ENCODE assay signal across 23 cellular contexts in genomic region chr3:49706456-49707112, GRCh38. TPM values are rescaled to one million over a fixed set of nuclear protein-coding genes. Genes with fewer than 3 reads are reported as not detected.
DNase-seq lines count a peak whose midpoint lies in the region; ATAC-seq, FAIRE-seq and TF ChIP-seq lines count a peak whose summit lies in the region.
"Had no signal": no experiment of that assay in that cellular context is flagged by ENCODE, and none has a peak within 500 bp of the region (broad histone marks: within the 10 kb centered on the region; RNA-seq: fewer than 3 reads in every experiment).

No MANE protein-coding gene starts in this region.

- peak overlapping the region in 2 of 3 donors; percentile 26 to 42 for H3K27ac Mint-ChIP-seq in CD4-positive, CD25-positive, alpha-beta regulatory T cell
- H3K27ac Mint-ChIP-seq in brain = peak overlapping the region in 3 of 5 experiments; percentile 2 to 41 (median 38)
- H3K27ac Mint-ChIP-seq in progenitor cell of endocrine pancreas = no peak overlapping the region

- no peak overlapping the region for H3K56ac ChIP-seq in IMR-90 (ENCODE audit: extremely low read depth, insufficient read depth, low read length)

- no peaks in the 10 kb centered on the region for H3K4me1 ChIP-seq in CD4-positive, CD25-positive, alpha-beta regulatory T cell (ENCODE audit: control insufficient read depth, insufficient read depth, low read length, poor library complexity, severe bottlenecking)
- H3K4me1 ChIP-seq in IMR-90 (ENCODE audit: control insufficient read depth, insufficient read depth, low read length) (no peaks in the 10 kb centered on the region), neuronal stem cell (ENCODE audit: control insufficient read depth in 2 of 2, insufficient read depth in 1 of 2, low read depth in 1 of 2, low read length in 2 of 2) (no peaks in the 10 kb centered on the region)
- H3K4me1 ChIP-seq: Caco-2 had no signal

- H2BK120ac ChIP-seq in IMR-90 (ENCODE audit: low read depth, low read length) = no peak overlapping the region
- H2BK120ac ChIP-seq in neuronal stem cell (ENCODE audit: low read depth, low read length) = no peak overlapping the region

- H4K8ac ChIP-seq in IMR-90 (ENCODE audit: low read depth in 2 of 2, low read length in 2 of 2) = no peak overlapping the region
- no peak overlapping the region for H4K8ac ChIP-seq in neuronal stem cell (ENCODE audit: low read depth, low read length)

- no peak overlapping the region for H2BK12ac ChIP-seq in neuronal stem cell (ENCODE audit: low read length)

- no peak overlapping the region for H2BK15ac ChIP-seq in IMR-90 (ENCODE audit: low read depth, low read length)
- no peak overlapping the region for H2BK15ac ChIP-seq in neuronal stem cell (ENCODE audit: low read length)

- H2AK9ac ChIP-seq in IMR-90 (replicated peaks; ENCODE audit: low read depth, low read length, poor library complexity) = peak overlapping the region; percentile 13

- H3K9me3 Mint-ChIP-seq in CD4-positive, CD25-positive, alpha-beta regulatory T cell = peaks cover 0 to 1% (median 0%) of the 10 kb centered on the region in 7 donors
- H3K9me3 Mint-ChIP-seq in brain = no peaks in the 10 kb centered on the region
- H3K9me3 Mint-ChIP-seq in progenitor cell of endocrine pancreas (ENCODE audit: low read depth) = no peaks in the 10 kb centered on the region
- H3K9me3 Mint-ChIP-seq: CD8-positive, alpha-beta T cell had no signal

- in situ Hi-C loops in IMR-90 (cut with MboI; ENCODE audit: low sequenced_read_pairs) = no loop called here

- no peak overlapping the region for H3K4me3 ChIP-seq in CD4-positive, CD25-positive, alpha-beta regulatory T cell (ENCODE audit: low read depth, low read length)
- H3K4me3 ChIP-seq in IMR-90 (ENCODE audit: insufficient read depth, low read depth, low read length) (no peak overlapping the region), neuronal stem cell (ENCODE audit: low read length in 2 of 2) (no peak overlapping the region)
- H3K4me3 ChIP-seq: MG63, SK-N-MC had no signal

- no peak for TF ChIP-seq POLR2A in IMR-90 (IDR thresholded peaks at IDR 0.05; ENCODE audit: low read depth, low read length)

- peaks cover 19% of the 10 kb centered on the region for H3K36me3 Mint-ChIP-seq in CD4-positive, CD25-positive, alpha-beta regulatory T cell
- H3K36me3 Mint-ChIP-seq in brain (peaks cover 11% of the 10 kb centered on the region), progenitor cell of endocrine pancreas (ENCODE audit: insufficient read depth) (peaks cover 4% of the 10 kb centered on the region)

- FAIRE-seq in GM19239 (lab: Jason Lieb, UNC) = no peak
- FAIRE-seq: G401.6 had no signal

- TF ChIP-seq CTCF in IMR-90 (conservative IDR thresholded peaks at IDR 0.05; ENCODE audit: low read depth, low read length) = no peak
- TF ChIP-seq CTCF in brain (conservative IDR thresholded peaks at IDR 0.05) = no peak
- TF ChIP-seq CTCF in progenitor cell of endocrine pancreas (IDR thresholded peaks at IDR 0.05; ENCODE audit: unreplicated experiment) = no peak

- H3K23ac ChIP-seq in IMR-90 (ENCODE audit: low read depth, low read length) = no peak overlapping the region
- no peak overlapping the region for H3K23ac ChIP-seq in neuronal stem cell (ENCODE audit: low read depth, low read length, poor library complexity)

- H3K79me1 ChIP-seq in IMR-90 (ENCODE audit: low read depth in 1 of 2, low read length in 2 of 2) = no peaks in the 10 kb centered on the region
- no peaks in the 10 kb centered on the region for H3K79me1 ChIP-seq in neuronal stem cell (ENCODE audit: low read depth, low read length)

- CTCF ChIA-PET in IMR-90 (lab: Yijun Ruan, JAX) = no interaction called here

- H3K4me3 Mint-ChIP-seq in CD4-positive, CD25-positive, alpha-beta regulatory T cell = no peak overlapping the region
- H3K4me3 Mint-ChIP-seq in brain = no peak overlapping the region
- no peak overlapping the region for H3K4me3 Mint-ChIP-seq in progenitor cell of endocrine pancreas (ENCODE audit: low read depth)
- H3K4me3 Mint-ChIP-seq: CD8-positive, alpha-beta T cell had no signal

- no peak overlapping the region for H4K5ac ChIP-seq in IMR-90 (ENCODE audit: low read depth, low read length)

- no peak overlapping the region for H3K14ac ChIP-seq in IMR-90 (replicated peaks; ENCODE audit: low read depth, low read length)
- no peak overlapping the region for H3K14ac ChIP-seq in neuronal stem cell (ENCODE audit: low read length)

- peaks cover 16% of the 10 kb centered on the region for H3K36me3 ChIP-seq in CD4-positive, CD25-positive, alpha-beta regulatory T cell (ENCODE audit: control insufficient read depth, insufficient read depth, low read length)
- H3K36me3 ChIP-seq in IMR-90 (ENCODE audit: control insufficient read depth, insufficient read depth, low read length) (peaks cover 29% of the 10 kb centered on the region), neuronal stem cell (replicated peaks in 1 of 2; ENCODE audit: control insufficient read depth in 2 of 2, insufficient read depth in 2 of 2, low read length in 2 of 2) (peaks cover 16 to 42% of the 10 kb centered on the region in 2 donors)
- H3K36me3 ChIP-seq: MG63 had no signal

- POLR2A ChIA-PET in IMR-90 (lab: Charles Lee; ENCODE audit: unreplicated experiment) = no interaction called here

- H3K27me3 Mint-ChIP-seq in CD4-positive, CD25-positive, alpha-beta regulatory T cell = no peaks in the 10 kb centered on the region
- no peaks in the 10 kb centered on the region for H3K27me3 Mint-ChIP-seq in brain
- H3K27me3 Mint-ChIP-seq in progenitor cell of endocrine pancreas = no peaks in the 10 kb centered on the region

- H3K27ac ChIP-seq in CD4-positive, CD25-positive, alpha-beta regulatory T cell (ENCODE audit: insufficient read depth, low read length, poor library complexity, severe bottlenecking) = no peak overlapping the region
- no peak overlapping the region for H3K27ac ChIP-seq in IMR-90 (ENCODE audit: insufficient read depth, low read length)
- H3K27ac ChIP-seq in neuronal stem cell (replicated peaks; ENCODE audit: low read length) = no peak overlapping the region
- H3K27ac ChIP-seq: SK-N-MC had no signal

- H2BK5ac ChIP-seq in IMR-90 (ENCODE audit: low read depth, low read length, poor library complexity, severe bottlenecking) = no peak overlapping the region
- no peak overlapping the region for H2BK5ac ChIP-seq in neuronal stem cell (ENCODE audit: low read length)

- H3K9me1 ChIP-seq in IMR-90 (ENCODE audit: insufficient read depth, low read length) = no peaks in the 10 kb centered on the region

- H3K9ac ChIP-seq in IMR-90 (ENCODE audit: low read depth, low read length) = no peak overlapping the region
- peak overlapping the region; percentile 21 for H3K9ac ChIP-seq in neuronal stem cell (ENCODE audit: low read depth, low read length, poor library complexity)

- H4K91ac ChIP-seq in IMR-90 (ENCODE audit: insufficient read depth, low read depth, low read length) = no peak overlapping the region
- H4K91ac ChIP-seq in neuronal stem cell (ENCODE audit: low read depth, low read length, poor library complexity) = no peak overlapping the region

- no peak overlapping the region for H2BK20ac ChIP-seq in IMR-90 (ENCODE audit: low read depth, low read length)

- WGBS in IMR-90 (ENCODE audit: extremely low coverage in 2 of 2, insufficient read length in 1 of 2), 2 experiments = 94% methylated on average over 5 of the region's 9 CpGs; no CpG with 5 or more reads in 1 of the 2 experiments
- WGBS in neuronal stem cell (ENCODE audit: extremely low coverage in 2 of 2, insufficient read length in 2 of 2, insufficient replicate concordance in 1 of 2), 2 donors = no CpG with 5 or more reads among the region's 9 CpGs

- no TSS peak for BruUV-seq in IMR-90 (replicated peaks; lab: Mats Ljungman, UMichigan)

- peaks cover 0 to 5% (median 1%) of the 10 kb centered on the region in 4 donors for H3K4me1 Mint-ChIP-seq in CD4-positive, CD25-positive, alpha-beta regulatory T cell
- no peaks in the 10 kb centered on the region for H3K4me1 Mint-ChIP-seq in brain
- H3K4me1 Mint-ChIP-seq in progenitor cell of endocrine pancreas (ENCODE audit: low read depth) = no peaks in the 10 kb centered on the region

- H3K18ac ChIP-seq in IMR-90 (ENCODE audit: low read depth, low read length) (no peak overlapping the region), neuronal stem cell (ENCODE audit: low read length) (no peak overlapping the region)

- H4K20me1 ChIP-seq in IMR-90 (ENCODE audit: insufficient read depth, low read length) = peaks cover 7% of the 10 kb centered on the region; the same call in 1 of the 2 replicates

- no peak overlapping the region for H2AFZ ChIP-seq in IMR-90 (replicated peaks; ENCODE audit: low read length, poor library complexity)
- H2AFZ ChIP-seq in neuronal stem cell (ENCODE audit: low read length) = no peak overlapping the region

- H3K4me2 ChIP-seq in IMR-90 (ENCODE audit: low read depth, low read length) = no peak overlapping the region
- H3K4me2 ChIP-seq in neuronal stem cell (ENCODE audit: insufficient read depth, low read length, poor library complexity, severe bottlenecking) = no peak overlapping the region

- no peak for DNase-seq in CD4-positive, CD25-positive, alpha-beta regulatory T cell
- DNase-seq in IMR-90 (no peak), neuronal stem cell (ENCODE audit: low spot score) (no peak), progenitor cell of endocrine pancreas (ENCODE audit: low spot score, unreplicated experiment) (no peak), GM19239 (ENCODE audit: insufficient read length, low spot score) (no peak)
- DNase-seq: C1 segment of cervical spinal cord; Caco-2; CD8-positive, alpha-beta T cell; H7; KG1; NCI-H1105 treated with DMSO at 0.1 percent for 48 hours; NCI-H2029; NCI-H2227 treated with DMSO at 0.1 percent for 48 hours; NCI-H526 treated with DMSO at 0.1 percent for 48 hours; RPMI8226; SIG-M5 had no signal

- dilution Hi-C loops in IMR-90 (cut with HindIII; ENCODE audit: low sequenced_read_pairs, unreplicated experiment) = no loop called here

- H3K27me3 ChIP-seq in CD4-positive, CD25-positive, alpha-beta regulatory T cell (ENCODE audit: control insufficient read depth, insufficient read depth, low read length) = no peaks in the 10 kb centered on the region
- H3K27me3 ChIP-seq in IMR-90 (ENCODE audit: control insufficient read depth, insufficient read depth, low read length) = no peaks in the 10 kb centered on the region
- H3K27me3 ChIP-seq in neuronal stem cell (ENCODE audit: control insufficient read depth in 3 of 3, insufficient read depth in 3 of 3, low read depth in 1 of 3, low read length in 3 of 3) = no peaks in the 10 kb centered on the region
- H3K27me3 ChIP-seq: MG63 had no signal

- intact Hi-C loops in IMR-90 (cut with micrococcal nuclease) = loop anchor here (10.0 kb wide), 1 partner anchor 388 kb away; no protein-coding TSS in a partner anchor

- H2AK5ac ChIP-seq in IMR-90 (ENCODE audit: low read depth, low read length) (no peak overlapping the region), neuronal stem cell (ENCODE audit: low read depth, low read length) (no peak overlapping the region)

- ATAC-seq in CD4-positive, CD25-positive, alpha-beta regulatory T cell (ENCODE audit: low read depth in 2 of 2) = no peak
- ATAC-seq in IMR-90 (ENCODE audit: low read depth) = no peak
- no peak for ATAC-seq in HG02571 (IDR thresholded peaks at IDR 0.05; ENCODE audit: unreplicated experiment)
- ATAC-seq: CD8-positive, alpha-beta T cell had no signal

- no peaks in the 10 kb centered on the region for H3K9me3 ChIP-seq in CD4-positive, CD25-positive, alpha-beta regulatory T cell (ENCODE audit: control insufficient read depth in 2 of 2, low read length in 2 of 2)
- H3K9me3 ChIP-seq in IMR-90 (ENCODE audit: control insufficient read depth, insufficient read depth, low read length) (no peaks in the 10 kb centered on the region), neuronal stem cell (replicated peaks in 1 of 2; ENCODE audit: control insufficient read depth in 2 of 2, insufficient read depth in 1 of 2, low read depth in 1 of 2, low read length in 2 of 2) (peaks cover 0 to 2% of the 10 kb centered on the region in 2 donors)
- H3K9me3 ChIP-seq: Caco-2, MG63 had no signal

- no peak overlapping the region for H3K4ac ChIP-seq in IMR-90 (ENCODE audit: low read depth, low read length)
- no peak overlapping the region for H3K4ac ChIP-seq in neuronal stem cell (ENCODE audit: low read length)

- TF ChIP-seq RAD21 in IMR-90 (IDR thresholded peaks at IDR 0.05; ENCODE audit: low read length) = no peak

RNA-seq across cellular contexts. Expression of gene AMIGO3, which starts 12.9 kb away (rescaled TPM):
- not detected for total RNA-seq in CD4-positive, CD25-positive, alpha-beta regulatory T cell
- 1 to 10 TPM in 3 of 4 donors, under 1 TPM in 1; 0.53 to 1.5 (median 1.1) TPM for polyA plus RNA-seq in CD4-positive, CD25-positive, alpha-beta regulatory T cell
- total RNA-seq in IMR-90 (2012; rRNA removed) = not detected in 2 replicates
- polyA plus RNA-seq in IMR-90 (2012; rRNA removed) = 1.5 and 2.7 TPM in 2 replicates
- 1.5 TPM in 1 of 2 replicates, not detected in the other for polyA plus RNA-seq in IMR-90 (2012; cell fraction: cytosol; rRNA removed)
- polyA plus RNA-seq in IMR-90 (2012; cell fraction: nucleus; rRNA removed; ENCODE audit: low replicate concordance) = 4.6 and 28.0 TPM in 2 replicates
- polyA plus RNA-seq in brain (ENCODE audit: insufficient read depth, low read depth, low replicate concordance) = 2.0 TPM
- polyA plus RNA-seq in neuronal stem cell (2013, experiment 1 of 2) = 1.0 TPM
- 0.93 TPM for polyA plus RNA-seq in neuronal stem cell (2013, experiment 2 of 2)
- 0.86 TPM in 1 of 2 replicates, not detected in the other for total RNA-seq in progenitor cell of endocrine pancreas
- total RNA-seq: A673, Caco-2, NCI-H460 had no signal

RNA-seq across cellular contexts. Expression of gene GMPPB, which starts 17.2 kb away (rescaled TPM):
- total RNA-seq in CD4-positive, CD25-positive, alpha-beta regulatory T cell = 32.1 TPM
- 10 to 100 TPM; 14.7 to 29.7 (median 16.9) TPM for polyA plus RNA-seq in CD4-positive, CD25-positive, alpha-beta regulatory T cell
- total RNA-seq in IMR-90 (2012; rRNA removed) (35.8 and 37.3 TPM in 2 replicates), progenitor cell of endocrine pancreas (31.2 and 34.3 TPM in 2 replicates)
- polyA plus RNA-seq in IMR-90 (2012; rRNA removed) (27.9 and 29.5 TPM in 2 replicates), brain (ENCODE audit: insufficient read depth, low read depth, low replicate concordance) (10.8 TPM)
- 20.4 and 33.3 TPM in 2 replicates for polyA plus RNA-seq in IMR-90 (2012; cell fraction: cytosol; rRNA removed)
- 39.1 and 75.9 TPM in 2 replicates for polyA plus RNA-seq in IMR-90 (2012; cell fraction: nucleus; rRNA removed; ENCODE audit: low replicate concordance)
- polyA plus RNA-seq in neuronal stem cell (2013, experiment 1 of 2) = 7.4 TPM
- polyA plus RNA-seq in neuronal stem cell (2013, experiment 2 of 2) = 7.4 TPM

RNA-seq across cellular contexts. Expression of gene RNF123, which starts 17.2 kb away (rescaled TPM):
- 47.1 TPM for total RNA-seq in CD4-positive, CD25-positive, alpha-beta regulatory T cell
- polyA plus RNA-seq in CD4-positive, CD25-positive, alpha-beta regulatory T cell = 10 to 100 TPM in 3 of 4 donors, 1 to 10 TPM in 1; 9.8 to 16.6 (median 12.6) TPM
- total RNA-seq in IMR-90 (2012; rRNA removed) (10.8 and 13.4 TPM in 2 replicates), progenitor cell of endocrine pancreas (52.2 and 54.4 TPM in 2 replicates)
- polyA plus RNA-seq in IMR-90 (2012; rRNA removed) (37.7 and 45.6 TPM in 2 replicates), brain (ENCODE audit: insufficient read depth, low read depth, low replicate concordance) (33.9 TPM)
- 28.6 and 37.8 TPM in 2 replicates for polyA plus RNA-seq in IMR-90 (2012; cell fraction: cytosol; rRNA removed)
- polyA plus RNA-seq in IMR-90 (2012; cell fraction: nucleus; rRNA removed; ENCODE audit: low replicate concordance) = 86.9 and 207 TPM in 2 replicates
- polyA plus RNA-seq in neuronal stem cell (2013, experiment 1 of 2) = 21.9 TPM
- 20.9 TPM for polyA plus RNA-seq in neuronal stem cell (2013, experiment 2 of 2)

RNA-seq across cellular contexts. Expression of gene MST1, which starts 17.3 kb away (rescaled TPM):
- total RNA-seq in CD4-positive, CD25-positive, alpha-beta regulatory T cell = 4.1 TPM
- 1 to 10 TPM in 2 of 4 donors, under 1 TPM in 2; 0.76 to 1.6 (median 0.97) TPM for polyA plus RNA-seq in CD4-positive, CD25-positive, alpha-beta regulatory T cell
- 1.1 and 1.3 TPM in 2 replicates for total RNA-seq in IMR-90 (2012; rRNA removed)
- polyA plus RNA-seq in IMR-90 (2012; rRNA removed) = 13.0 and 16.6 TPM in 2 replicates
- 2.9 and 4.5 TPM in 2 replicates for polyA plus RNA-seq in IMR-90 (2012; cell fraction: cytosol; rRNA removed)
- polyA plus RNA-seq in IMR-90 (2012; cell fraction: nucleus; rRNA removed; ENCODE audit: low replicate concordance) = 161 and 240 TPM in 2 replicates
- polyA plus RNA-seq in brain (ENCODE audit: insufficient read depth, low read depth, low replicate concordance) = 2.2 TPM
- polyA plus RNA-seq in neuronal stem cell (2013, experiment 1 of 2) = 10.4 TPM
- 11.3 TPM for polyA plus RNA-seq in neuronal stem cell (2013, experiment 2 of 2)
- total RNA-seq in progenitor cell of endocrine pancreas = 45.2 and 47.5 TPM in 2 replicates

RNA-seq across cellular contexts. Expression of gene APEH, which starts 32.4 kb away (rescaled TPM):
- total RNA-seq in CD4-positive, CD25-positive, alpha-beta regulatory T cell = 87.7 TPM
- 100 to 1,000 TPM; 126 to 138 (median 135) TPM for polyA plus RNA-seq in CD4-positive, CD25-positive, alpha-beta regulatory T cell
- total RNA-seq in IMR-90 (2012; rRNA removed) (116 and 142 TPM in 2 replicates), progenitor cell of endocrine pancreas (160 and 178 TPM in 2 replicates)
- polyA plus RNA-seq in IMR-90 (2012; rRNA removed) (84.3 and 89.2 TPM in 2 replicates), brain (ENCODE audit: insufficient read depth, low read depth, low replicate concordance) (74.0 TPM)
- polyA plus RNA-seq in IMR-90 (2012; cell fraction: cytosol; rRNA removed) = 47.3 and 89.1 TPM in 2 replicates
- polyA plus RNA-seq in IMR-90 (2012; cell fraction: nucleus; rRNA removed; ENCODE audit: low replicate concordance) = 86.8 and 174 TPM in 2 replicates
- 50.1 TPM for polyA plus RNA-seq in neuronal stem cell (2013, experiment 1 of 2)
- polyA plus RNA-seq in neuronal stem cell (2013, experiment 2 of 2) = 46.8 TPM
